In genomic region chr20:61513124-61514017, GRCh38 we compare ENCODE assay signal across 14 cellular contexts.
DNase-seq lines count a peak whose midpoint lies in the region; ATAC-seq, FAIRE-seq and TF ChIP-seq lines count a peak whose summit lies in the region.
"Had no signal": no experiment of that assay in that cellular context is flagged by ENCODE, and none has a peak within 500 bp of the region (broad histone marks: within the 10 kb centered on the region; RNA-seq: fewer than 3 reads in every experiment).

No MANE protein-coding gene starts in this region.

- H2BK15ac ChIP-seq in mesendoderm (replicated peaks; ENCODE audit: low read depth) = no peak overlapping the region

- H3K23ac ChIP-seq in mesendoderm (ENCODE audit: low read length) = no peak overlapping the region

- H2BK120ac ChIP-seq in mesendoderm (ENCODE audit: low read depth, low read length) = no peak overlapping the region

- H3K4me3 ChIP-seq in mesendoderm (ENCODE audit: low read length) (no peak overlapping the region), upper lobe of right lung (no peak overlapping the region)
- H3K4me3 ChIP-seq: A549 had no signal

- H3K9ac ChIP-seq in mesendoderm (ENCODE audit: low read length) = no peak overlapping the region

- no peaks in the 10 kb centered on the region for H3K79me2 ChIP-seq in mesendoderm (ENCODE audit: control insufficient read depth, insufficient read depth, low read length)

- no peak overlapping the region for H4K8ac ChIP-seq in mesendoderm (ENCODE audit: low read depth, low read length)

- no peak overlapping the region for H3K27ac ChIP-seq in mesendoderm (ENCODE audit: low read depth, low read length)
- no peak overlapping the region for H3K27ac ChIP-seq in upper lobe of right lung
- H3K27ac ChIP-seq: A549, HL-60 had no signal

- peak; percentile 71 for FAIRE-seq in HTR-8/SVneo (lab: Jason Lieb, UNC)
- FAIRE-seq: A549 had no signal

- DNase-seq in HTR-8/SVneo (ENCODE audit: insufficient read length, low spot score) (no peak), mesendoderm (no peak), upper lobe of right lung (peak; percentile 46), omental fat pad (ENCODE audit: low spot score) (no peak), GDM1 (lab: John Stamatoyannopoulos, UW) (no peak)
- DNase-seq: Caco-2; CD8-positive, alpha-beta T cell; DND-41; GF-D8; IMR-90 had no signal

- H3K27me3 ChIP-seq in mesendoderm (ENCODE audit: insufficient read depth, low read length, poor library complexity) (no peaks in the 10 kb centered on the region), upper lobe of right lung (no peaks in the 10 kb centered on the region)

- intact Hi-C loops in upper lobe of right lung (cut with DNase I) = no loop called here

- peak overlapping the region; percentile 21 for H2BK5ac ChIP-seq in mesendoderm (ENCODE audit: low read length)

- H3K56ac ChIP-seq in mesendoderm (ENCODE audit: low read length) = no peak overlapping the region

- H3K36me3 ChIP-seq in mesendoderm (ENCODE audit: control insufficient read depth, insufficient read depth, low read length) (no peaks in the 10 kb centered on the region), upper lobe of right lung (no peaks in the 10 kb centered on the region)

- H3K4me1 ChIP-seq in mesendoderm (ENCODE audit: control insufficient read depth, low read depth, low read length) = peaks cover 11% of the 10 kb centered on the region
- no peaks in the 10 kb centered on the region for H3K4me1 ChIP-seq in upper lobe of right lung
- H3K4me1 ChIP-seq: A549, Caco-2 had no signal

- no peak for TF ChIP-seq CTCF in upper lobe of right lung (IDR thresholded peaks at IDR 0.05)
- no peak for TF ChIP-seq CTCF in omental fat pad (IDR thresholded peaks at IDR 0.05)

- H3K79me1 ChIP-seq in mesendoderm (ENCODE audit: low read length) = no peaks in the 10 kb centered on the region

- WGBS in mesendoderm (ENCODE audit: extremely low coverage, insufficient coverage, low lambda C conversion rate) = no CpG with 5 or more reads among the region's 17 CpGs

- ATAC-seq in upper lobe of right lung = no peak
- no peak for ATAC-seq in omental fat pad (ENCODE audit: low FRiP score)
- ATAC-seq: A549; CD8-positive, alpha-beta T cell; HCT116 had no signal

- peak overlapping the region; percentile 5 for H2AK5ac ChIP-seq in mesendoderm (ENCODE audit: low read length)

- no peak overlapping the region for H3K4me2 ChIP-seq in mesendoderm (ENCODE audit: low read length)
- H3K4me2 ChIP-seq: A549 had no signal

- H3K18ac ChIP-seq in mesendoderm (ENCODE audit: low read length) = no peak overlapping the region

- H3K9me3 ChIP-seq in upper lobe of right lung = no peaks in the 10 kb centered on the region
- H3K9me3 ChIP-seq: A549, Caco-2 had no signal

- H3K4ac ChIP-seq in mesendoderm (ENCODE audit: low read depth, low read length) = no peak overlapping the region

- H4K5ac ChIP-seq in mesendoderm (ENCODE audit: low read length) = no peak overlapping the region

TF ChIP-seq in PFSK-1, 5 proteins besides CTCF, POLR2A, EP300 and RAD21:
- TF ChIP-seq TAF1 (IDR thresholded peaks at IDR 0.05; ENCODE audit: borderline replicate concordance, insufficient read depth, low read length) (no peak), FOXP2 (optimal IDR thresholded peaks at IDR 0.05; ENCODE audit: borderline replicate concordance, extremely low read depth, extremely low read length, insufficient read depth) (peak; percentile 15)
